ENCODE assay signal across 9 cellular contexts in genomic region chr5:137294604-137295003, GRCh38.
"Had no signal": no experiment of that assay in that cellular context is flagged by ENCODE, and none has a peak within 500 bp of the region (broad histone marks: within the 10 kb centered on the region; RNA-seq: fewer than 3 reads in every experiment).

No MANE protein-coding gene starts in this region.

- H3K4me3 Mint-ChIP-seq: GM23338, H9, HFFc6 had no signal

- H3K9me3 Mint-ChIP-seq: GM23338, H9, HFFc6 had no signal

- H3K4me1 ChIP-seq: HAP-1 had no signal

- H3K4me1 Mint-ChIP-seq: GM23338 had no signal

- H3K9ac ChIP-seq: GM23248 had no signal

- H3K4me3 ChIP-seq: GM23248, GM23338, HAP-1 had no signal

- H3K27ac ChIP-seq: GM23248 had no signal

- H3K27ac Mint-ChIP-seq: GM23338, H9, HFFc6 had no signal

- H3K36me3 ChIP-seq: HAP-1 had no signal

- ATAC-seq: GM23338, HCT116 had no signal

- DNase-seq: GM23248, GOT3, H7, H9, HCEC 1CT, HFFc6 had no signal

- H3K4me2 ChIP-seq: GM23338 had no signal

- H2AFZ ChIP-seq: GM23248, GM23338 had no signal

- H3K9me3 ChIP-seq: HAP-1 had no signal
